Comparison of ENCODE assay signal across 16 cellular contexts in genomic region chr17:76000755-76001521, GRCh38. TPM values are rescaled to one million over a fixed set of nuclear protein-coding genes. Genes with fewer than 3 reads are reported as not detected.
A peak's percentile ranks its signal among the peaks of the same experiment; 100 is the strongest.
DNase-seq lines count a peak whose midpoint lies in the region; ATAC-seq, FAIRE-seq and TF ChIP-seq lines count a peak whose summit lies in the region.
"Had no signal": no experiment of that assay in that cellular context is flagged by ENCODE, and none has a peak within 500 bp of the region (broad histone marks: within the 10 kb centered on the region; RNA-seq: fewer than 3 reads in every experiment).

Gene CDK3, plus strand, starts transcription at chr17:76000855. Its CDS starts 571 bp downstream, at chr17:76001426.

- H3K4me3 ChIP-seq in PC-9: no peak within 1 kb of the TSS
- H3K4me3 ChIP-seq in keratinocyte (ENCODE audit: control insufficient read depth in 2 of 3, extremely low read depth in 1 of 3, insufficient read depth in 2 of 3, low read depth in 1 of 3, low read length in 3 of 3): no peak within 1 kb of the TSS
- H3K4me3 ChIP-seq in small intestine (ENCODE audit: low read depth in 1 of 2, low read length in 2 of 2): no peak within 1 kb of the TSS
- H3K4me3 ChIP-seq: HAP-1 had no signal

- dilution Hi-C loops in keratinocyte (cut with MboI; ENCODE audit: extremely low pct_ligation_motif_present, low sequenced_read_pairs): no loop called here

- H3K4me2 ChIP-seq in PC-9 (no peak within 1 kb of the TSS), keratinocyte (ENCODE audit: control insufficient read depth, extremely low read depth, insufficient read depth, low read depth, low read length) (peak within 1 kb of the TSS; percentile 16)

- no peaks in the 10 kb centered on the region for H3K36me3 Mint-ChIP-seq in activated naive CD4-positive, alpha-beta T cell treated with anti-CD3 and anti-CD28 coated beads, Interleukin-2, amount 50 U/mL, for 72 hours
- no peaks in the 10 kb centered on the region for H3K36me3 Mint-ChIP-seq in activated naive CD8-positive, alpha-beta T cell treated with anti-CD3 and anti-CD28 coated beads for 36 hours
- H3K36me3 Mint-ChIP-seq: activated CD4-positive, alpha-beta memory T cell treated with anti-CD3 and anti-CD28 coated beads for 36 hours; activated naive CD4-positive, alpha-beta T cell treated with anti-CD3 and anti-CD28 coated beads, Interleukin-2, amount 10 ng/mL, durations not matched to agents 7 days and 5 days; naive thymus-derived CD8-positive, alpha-beta T cell had no signal

- POLR2A ChIA-PET in PC-9 (lab: Charles Lee; ENCODE audit: unreplicated experiment): interaction anchor here (0.6 kb wide), 1 partner anchor 221 kb away, joined by 3 read pairs; no protein-coding TSS in a partner anchor

- no peak within 1 kb of the TSS for H3K4me3 Mint-ChIP-seq in activated naive CD8-positive, alpha-beta T cell treated with anti-CD3 and anti-CD28 coated beads for 36 hours
- H3K4me3 Mint-ChIP-seq: activated CD4-positive, alpha-beta memory T cell treated with anti-CD3 and anti-CD28 coated beads for 36 hours; activated naive CD4-positive, alpha-beta T cell treated with anti-CD3 and anti-CD28 coated beads, Interleukin-2, amount 10 ng/mL, durations not matched to agents 7 days and 5 days; CD8-positive, alpha-beta memory T cell; naive thymus-derived CD8-positive, alpha-beta T cell; T-helper 1 cell treated with Interleukin-12 subunit alpha and Interleukin-12 subunit beta and Interleukin-4 antibody, amounts not matched to agents 30 μg/mL and 1 μg/mL, for 36 hours had no signal

- TF ChIP-seq POLR2A in GM12892 (IDR thresholded peaks at IDR 0.05; ENCODE audit: low read depth, low read length): no peak

- no peaks in the 10 kb centered on the region for H4K20me1 ChIP-seq in PC-9 (ENCODE audit: insufficient read depth)
- H4K20me1 ChIP-seq in keratinocyte (ENCODE audit: control insufficient read depth, extremely low read depth, insufficient read depth, low read length): no peaks in the 10 kb centered on the region

- DNase-seq in GM12892 (ENCODE audit: insufficient read length) (peak; percentile 25), PC-9 (no peak), keratinocyte (ENCODE audit: low read depth, low spot score) (no peak), small intestine (no peak), SKM-1 (lab: John Stamatoyannopoulos, UW; ENCODE audit: unreplicated experiment) (no peak)
- no peak for DNase-seq in activated naive CD4-positive, alpha-beta T cell treated with anti-CD3 and anti-CD28 coated beads, Interleukin-2, amount 50 U/mL, for 72 hours (ENCODE audit: low spot score in 2 of 2)
- DNase-seq in activated CD4-positive, alpha-beta T cell treated with anti-CD3 and anti-CD28 coated beads for 1 hour: no peak
- DNase-seq in activated naive CD8-positive, alpha-beta T cell treated with anti-CD3 and anti-CD28 coated beads for 36 hours: no peak
- DNase-seq: KG1, NCI-H2029 had no signal

- H3K4me1 Mint-ChIP-seq in activated naive CD8-positive, alpha-beta T cell treated with anti-CD3 and anti-CD28 coated beads for 36 hours: peaks cover 15% of the 10 kb centered on the region

- H3K4me1 ChIP-seq in PC-9 (replicated peaks; ENCODE audit: insufficient read depth): peaks cover 44% of the 10 kb centered on the region
- peaks cover 18% of the 10 kb centered on the region for H3K4me1 ChIP-seq in keratinocyte (ENCODE audit: control insufficient read depth, extremely low read depth, insufficient read depth, low read length)
- peaks cover 10% of the 10 kb centered on the region in 2 donors for H3K4me1 ChIP-seq in small intestine (ENCODE audit: control insufficient read depth in 2 of 2, insufficient read depth in 1 of 2, low read depth in 1 of 2, low read length in 1 of 2)

- no peak for ATAC-seq in activated naive CD4-positive, alpha-beta T cell treated with anti-CD3 and anti-CD28 coated beads, Interleukin-2, amount 50 U/mL, for 72 hours

- H3K9me3 ChIP-seq in PC-9 (ENCODE audit: insufficient read depth, low read depth) (no peaks in the 10 kb centered on the region), keratinocyte (ENCODE audit: control insufficient read depth, low read depth, low read length) (no peaks in the 10 kb centered on the region), small intestine (ENCODE audit: control insufficient read depth, low read depth) (no peaks in the 10 kb centered on the region)
- H3K9me3 ChIP-seq: HAP-1 had no signal

- no TSS peak for BruUV-seq in PC-9 (replicated peaks; lab: Mats Ljungman, UMichigan)

- no peak within 1 kb of the TSS for H3K27ac ChIP-seq in PC-9
- H3K27ac ChIP-seq in keratinocyte (ENCODE audit: control insufficient read depth, insufficient read depth, low read length): no peak within 1 kb of the TSS
- peak within 1 kb of the TSS in 1 of 2 donors; percentile 65 for H3K27ac ChIP-seq in small intestine (ENCODE audit: low read depth in 1 of 2, low read length in 1 of 2)

- intact Hi-C loops in PC-9 (cut with micrococcal nuclease; ENCODE audit: unreplicated experiment): loop anchor here (10.0 kb wide), 1 partner anchor 226 kb away; a partner anchor contains a TSS

- H3K79me2 ChIP-seq in PC-9 (ENCODE audit: low read depth) (no peaks in the 10 kb centered on the region), keratinocyte (ENCODE audit: control insufficient read depth, insufficient read depth, low read length) (no peaks in the 10 kb centered on the region)

- FAIRE-seq in GM12892 (lab: Jason Lieb, UNC) (no peak), keratinocyte (lab: Jason Lieb, UNC) (no peak), small intestine (lab: Jason Lieb, UNC) (no peak)

- no peaks in the 10 kb centered on the region for H3K36me3 ChIP-seq in PC-9 (ENCODE audit: low read depth)
- peaks cover 0 to 3% of the 10 kb centered on the region in 2 experiments for H3K36me3 ChIP-seq in keratinocyte (ENCODE audit: control insufficient read depth in 2 of 2, extremely low read depth in 1 of 2, insufficient read depth in 2 of 2, low read length in 2 of 2)
- peaks cover 0 to 4% of the 10 kb centered on the region in 2 donors for H3K36me3 ChIP-seq in small intestine (ENCODE audit: control insufficient read depth in 2 of 2, insufficient read depth in 2 of 2, low read length in 2 of 2)
- H3K36me3 ChIP-seq: HAP-1 had no signal

- CTCF ChIA-PET in PC-9 (lab: Charles Lee): interaction anchor here (0.6 kb wide), 1 partner anchor 66 kb away, joined by 13 read pairs; no protein-coding TSS in a partner anchor

- no peak within 1 kb of the TSS for H2AFZ ChIP-seq in PC-9
- H2AFZ ChIP-seq in keratinocyte (ENCODE audit: control insufficient read depth, low read length): peak within 1 kb of the TSS; percentile 26

- H3K9ac ChIP-seq in keratinocyte (ENCODE audit: control insufficient read depth, extremely low read depth, insufficient read depth, low read length): no peak within 1 kb of the TSS

- peaks cover 57% of the 10 kb centered on the region for H3F3A ChIP-seq in PC-9 (ENCODE audit: insufficient read depth, low read depth)

- no peak within 1 kb of the TSS for H3K27ac Mint-ChIP-seq in activated naive CD4-positive, alpha-beta T cell treated with anti-CD3 and anti-CD28 coated beads, Interleukin-2, amount 50 U/mL, for 72 hours
- no peak within 1 kb of the TSS for H3K27ac Mint-ChIP-seq in activated naive CD8-positive, alpha-beta T cell treated with anti-CD3 and anti-CD28 coated beads for 36 hours
- H3K27ac Mint-ChIP-seq: activated CD4-positive, alpha-beta memory T cell treated with anti-CD3 and anti-CD28 coated beads for 36 hours; activated naive CD4-positive, alpha-beta T cell treated with anti-CD3 and anti-CD28 coated beads, Interleukin-2, amount 10 ng/mL, durations not matched to agents 7 days and 5 days; T-helper 1 cell treated with Interleukin-12 subunit alpha and Interleukin-12 subunit beta and Interleukin-4 antibody, amounts not matched to agents 30 μg/mL and 1 μg/mL, for 36 hours had no signal

- TF ChIP-seq CTCF in PC-9 (conservative IDR thresholded peaks at IDR 0.05) (peak; percentile 63), keratinocyte (optimal IDR thresholded peaks at IDR 0.05 in 1 of 3, IDR thresholded peaks at IDR 0.05 in 1 of 3, conservative IDR thresholded peaks at IDR 0.05 in 1 of 3; ENCODE audit: extremely low read depth in 1 of 3, insufficient read depth in 2 of 3, low read length in 3 of 3) (no peak)

- H3K27me3 Mint-ChIP-seq in activated naive CD8-positive, alpha-beta T cell treated with anti-CD3 and anti-CD28 coated beads for 36 hours: no peaks in the 10 kb centered on the region
- H3K27me3 Mint-ChIP-seq: activated CD4-positive, alpha-beta memory T cell treated with anti-CD3 and anti-CD28 coated beads for 36 hours; activated naive CD4-positive, alpha-beta T cell treated with anti-CD3 and anti-CD28 coated beads, Interleukin-2, amount 10 ng/mL, durations not matched to agents 7 days and 5 days; CD8-positive, alpha-beta memory T cell; naive thymus-derived CD8-positive, alpha-beta T cell had no signal

- no peaks in the 10 kb centered on the region for H3K9me3 Mint-ChIP-seq in activated naive CD4-positive, alpha-beta T cell treated with anti-CD3 and anti-CD28 coated beads, Interleukin-2, amount 50 U/mL, for 72 hours
- H3K9me3 Mint-ChIP-seq in activated naive CD8-positive, alpha-beta T cell treated with anti-CD3 and anti-CD28 coated beads for 36 hours: no peaks in the 10 kb centered on the region
- H3K9me3 Mint-ChIP-seq: activated CD4-positive, alpha-beta memory T cell treated with anti-CD3 and anti-CD28 coated beads for 36 hours; activated naive CD4-positive, alpha-beta T cell treated with anti-CD3 and anti-CD28 coated beads, Interleukin-2, amount 10 ng/mL, durations not matched to agents 7 days and 5 days; CD8-positive, alpha-beta memory T cell; naive thymus-derived CD8-positive, alpha-beta T cell; T-helper 1 cell treated with Interleukin-12 subunit alpha and Interleukin-12 subunit beta and Interleukin-4 antibody, amounts not matched to agents 30 μg/mL and 1 μg/mL, for 36 hours had no signal

- 63 to 83% (median 71%) methylated on average over 19 to 21 of the region's 21 CpGs for WGBS in small intestine, 3 donors

- H3K9me2 ChIP-seq in PC-9 (ENCODE audit: insufficient read depth): no peaks in the 10 kb centered on the region

- H3K9me1 ChIP-seq in keratinocyte (ENCODE audit: control insufficient read depth, extremely low read depth, insufficient read depth, low read length): peaks cover 2% of the 10 kb centered on the region

- no peaks in the 10 kb centered on the region for H3K27me3 ChIP-seq in PC-9 (ENCODE audit: insufficient read depth, low read depth)
- no peaks in the 10 kb centered on the region for H3K27me3 ChIP-seq in keratinocyte (ENCODE audit: control insufficient read depth, extremely low read depth, insufficient read depth, low read length)
- H3K27me3 ChIP-seq in small intestine (ENCODE audit: control insufficient read depth in 2 of 2, insufficient read depth in 2 of 2, low read length in 2 of 2): no peaks in the 10 kb centered on the region

RNA-seq across cellular contexts. Expression of gene CDK3, which starts in this region (rescaled TPM):
- polyA plus RNA-seq in GM12892 (2012; ENCODE audit: missing spikeins): 4.9 TPM
- total RNA-seq in PC-9 (2021): 10.3 and 12.3 TPM in 2 replicates
- polyA plus RNA-seq in keratinocyte (1.8 to 3.6 TPM (median 2.0 TPM) in 3 replicates), small intestine (10 to 100 TPM in 2 of 3 donors, 1 to 10 TPM in 1; 7.9 to 82.3 (median 71.3) TPM)
- 0.84 TPM for polyA plus RNA-seq in keratinocyte (2011; ENCODE audit: low read depth)
- polyA plus RNA-seq in keratinocyte (2011; cell fraction: cytosol; rRNA removed): 0.34 and 0.45 TPM in 2 replicates
- polyA plus RNA-seq in keratinocyte (2011; cell fraction: nucleus; rRNA removed): 11.7 and 17.1 TPM in 2 replicates
- polyA plus RNA-seq in keratinocyte (2012; ENCODE audit: low replicate concordance): 1.6 and 3.7 TPM in 2 replicates
- polyA minus RNA-seq in keratinocyte: 1.5 to 2.7 TPM (median 2.0 TPM) in 3 replicates
- not detected for polyA minus RNA-seq in keratinocyte (2011; cell fraction: cytosol; rRNA and poly(A)+ RNA removed)
- polyA minus RNA-seq in keratinocyte (2011; cell fraction: nucleus; rRNA and poly(A)+ RNA removed): 0.39 and 0.63 TPM in 2 replicates
- total RNA-seq in activated naive CD4-positive, alpha-beta T cell treated with anti-CD3 and anti-CD28 coated beads, Interleukin-2, amount 50 U/mL, for 72 hours: 1 to 10 TPM; 6.9 to 8.3 TPM
- 1 to 10 TPM; 4.9 to 5.5 TPM for total RNA-seq in activated naive CD8-positive, alpha-beta T cell treated with anti-CD3 and anti-CD28 coated beads for 36 hours
- polyA plus RNA-seq: CD8-positive, alpha-beta memory T cell had no signal
